Comparison of ENCODE assay signal across 23 cellular contexts in genomic region chr4:6706173-6706572, GRCh38. TPM values are rescaled to one million over a fixed set of nuclear protein-coding genes. Genes with fewer than 3 reads are reported as not detected.
A peak's percentile ranks its signal among the peaks of the same experiment; 100 is the strongest.
DNase-seq lines count a peak whose midpoint lies in the region; ATAC-seq, FAIRE-seq and TF ChIP-seq lines count a peak whose summit lies in the region.
"Had no signal": no experiment of that assay in that cellular context is flagged by ENCODE, and none has a peak within 500 bp of the region (broad histone marks: within the 10 kb centered on the region; RNA-seq: fewer than 3 reads in every experiment).

No MANE protein-coding gene starts in this region.

- TF ChIP-seq EP300 in HepG2 (IDR thresholded peaks at IDR 0.05; ENCODE audit: low read depth in 2 of 2, low read length in 2 of 2), result no peak
- TF ChIP-seq EP300 in HepG2 (CRISPR knock-in tag; IDR thresholded peaks at IDR 0.05; ENCODE audit: borderline replicate concordance), result no peak

- H3K36me3 Mint-ChIP-seq in activated B cell treated with CpG ODN at 0.5 μM for 24 hours (ENCODE audit: low read depth), result peaks cover 61% of the 10 kb centered on the region
- H3K36me3 Mint-ChIP-seq in immature natural killer cell, result peaks cover 13 to 30% (median 21%) of the 10 kb centered on the region in 3 donors
- peaks cover 62% of the 10 kb centered on the region for H3K36me3 Mint-ChIP-seq in stimulated activated effector memory CD8-positive, alpha-beta T cell treated with anti-CD3 and anti-CD28 coated beads, Interleukin-12 subunit alpha, Interleukin-12 subunit beta, amount 100 ng/mL, for 72 hours

- H3K27me3 ChIP-seq in HepG2 (ENCODE audit: control insufficient read depth in 1 of 2, insufficient read depth in 2 of 2, low read length in 2 of 2) (peaks cover 0 to 6% of the 10 kb centered on the region in 2 experiments; a peak in 1 of 5 replicates), right lobe of liver (no peaks in the 10 kb centered on the region)

- no peak for FAIRE-seq in HepG2 (lab: Jason Lieb, UNC)
- FAIRE-seq: TTC549 had no signal

- POLR2A ChIA-PET in HepG2 (lab: Yijun Ruan, JAX), result interaction anchor here (1.5 to 3.8 kb wide), 5 partner anchors 10 to 33 kb away, joined by 4 to 40 read pairs (median 10); partner anchors contain the start of genes BLOC1S4 and S100P
- POLR2A ChIA-PET in activated B cell treated with CpG ODN at 0.5 μM for 24 hours (lab: Charles Lee), result interaction anchor here (1.2 to 2.7 kb wide), 3 partner anchors 31 to 65 kb away, joined by 3 to 10 read pairs (median 4); partner anchors contain the start of gene MRFAP1

- TF ChIP-seq RAD21 in HepG2 (CRISPR knock-in tag; IDR thresholded peaks at IDR 0.05), result no peak

- BruUV-seq in HepG2 (replicated peaks; lab: Mats Ljungman, UMichigan), result no TSS peak

- WGBS in HepG2 (ENCODE audit: low lambda C conversion rate), result 76% methylated on average over 5 of the region's 5 CpGs
- 64% methylated on average over 5 of the region's 5 CpGs for WGBS in right lobe of liver (ENCODE audit: insufficient coverage, low coverage, low lambda C conversion rate, missing lambda C conversion rate)

- H3K4me2 ChIP-seq in HepG2 (ENCODE audit: low read depth, low read length), result peak overlapping the region; percentile 96
- H3K4me2 ChIP-seq: smooth muscle cell had no signal

- H3K27ac ChIP-seq in HepG2 (ENCODE audit: extremely low read length, insufficient read depth, low read length), result no peak overlapping the region
- H3K27ac ChIP-seq in right lobe of liver, result no peak overlapping the region

- H4K20me1 ChIP-seq in HepG2 (ENCODE audit: insufficient read depth, low read length), result peaks cover 12% of the 10 kb centered on the region; the same call in 1 of the 2 replicates

- ATAC-seq in HepG2, result no peak
- ATAC-seq in right lobe of liver, result no peak
- no peak for ATAC-seq in activated B cell treated with CpG ODN at 0.5 μM for 24 hours (ENCODE audit: low read depth)
- no peak for ATAC-seq in stimulated activated effector memory CD8-positive, alpha-beta T cell treated with anti-CD3 and anti-CD28 coated beads, Interleukin-12 subunit alpha, Interleukin-12 subunit beta, amount 100 ng/mL, for 72 hours
- ATAC-seq: left lobe of liver had no signal

- CTCF ChIA-PET in HepG2 (lab: Yijun Ruan, JAX; ENCODE audit: low intra/inter-chr PET ratio, low total read pairs), result no interaction called here
- CTCF ChIA-PET in activated B cell treated with CpG ODN at 0.5 μM for 24 hours (lab: Charles Lee), result no interaction called here

- H3K9me3 Mint-ChIP-seq in activated B cell treated with CpG ODN at 0.5 μM for 24 hours (peaks cover 6% of the 10 kb centered on the region), immature natural killer cell (no peaks in the 10 kb centered on the region)
- no peaks in the 10 kb centered on the region for H3K9me3 Mint-ChIP-seq in stimulated activated effector memory CD8-positive, alpha-beta T cell treated with anti-CD3 and anti-CD28 coated beads, Interleukin-12 subunit alpha, Interleukin-12 subunit beta, amount 100 ng/mL, for 72 hours

- H3K79me2 ChIP-seq in HepG2 (ENCODE audit: insufficient read depth, low read length), result peaks cover 64% of the 10 kb centered on the region

- peaks cover 3 to 8% of the 10 kb centered on the region in 2 experiments; a peak in 4 of 5 replicates for H3K36me3 ChIP-seq in HepG2 (replicated peaks in 1 of 2; ENCODE audit: control insufficient read depth in 1 of 2, insufficient read depth in 2 of 2, low read length in 2 of 2)
- H3K36me3 ChIP-seq in right lobe of liver, result peaks cover 0 to 9% (median 0%) of the 10 kb centered on the region in 4 donors

- no peak overlapping the region for H3K9ac ChIP-seq in HepG2 (ENCODE audit: insufficient read depth, low read depth, low read length)

- H3K27me3 Mint-ChIP-seq in activated B cell treated with CpG ODN at 0.5 μM for 24 hours, result no peaks in the 10 kb centered on the region
- H3K27me3 Mint-ChIP-seq in immature natural killer cell (ENCODE audit: low read depth in 3 of 3), result peaks cover 6 to 9% (median 8%) of the 10 kb centered on the region in 3 donors

- no peak overlapping the region; a peak in 1 of 6 replicates for H3K4me3 ChIP-seq in HepG2 (replicated peaks in 1 of 3; ENCODE audit: insufficient read depth in 1 of 3, low read depth in 2 of 3, low read length in 3 of 3)
- H3K4me3 ChIP-seq in right lobe of liver, result no peak overlapping the region
- H3K4me3 ChIP-seq: smooth muscle cell had no signal

- no peak overlapping the region for H2AFZ ChIP-seq in HepG2 (ENCODE audit: low read length)

- peak overlapping the region; percentile 26 for H3K4me3 Mint-ChIP-seq in activated B cell treated with CpG ODN at 0.5 μM for 24 hours
- peak overlapping the region in 4 of 5 donors; percentile 7 to 55 (median 30) for H3K4me3 Mint-ChIP-seq in immature natural killer cell
- peak overlapping the region; percentile 100 for H3K4me3 Mint-ChIP-seq in stimulated activated effector memory CD8-positive, alpha-beta T cell treated with anti-CD3 and anti-CD28 coated beads, Interleukin-12 subunit alpha, Interleukin-12 subunit beta, amount 100 ng/mL, for 72 hours

- DNase-seq in HepG2 (ENCODE audit: low spot score) (no peak), right lobe of liver (no peak), activated B cell treated with CpG ODN at 0.5 μM for 24 hours (no peak), immature natural killer cell (no peak), NCI-H345 treated with DMSO at 0.1 percent for 48 hours (lab: John Stamatoyannopoulos, UW; ENCODE audit: unreplicated experiment) (no peak), NCI-H2029 (lab: John Stamatoyannopoulos, UW) (no peak), AG20443 (ENCODE audit: low spot score) (no peak)
- DNase-seq in stimulated activated effector memory CD8-positive, alpha-beta T cell treated with anti-CD3 and anti-CD28 coated beads, Interleukin-12 subunit alpha, Interleukin-12 subunit beta, amount 100 ng/mL, for 72 hours (ENCODE audit: low spot score in 2 of 2), result no peak
- DNase-seq: activated naive CD4-positive, alpha-beta T cell treated with Interleukin-2 at 50 U/mL for 16 hours; DMS53; foreskin fibroblast; GF-D8; H7; NCI-H187; NCI-H226; NCI-H82; SHP77; stimulated activated CD4-positive, alpha-beta T cell treated with anti-CD3 and anti-CD28 coated beads, Interleukin-2, amount 100 ng/mL, for 48 hours; stimulated activated naive CD4-positive, alpha-beta T cell; SW 1271 had no signal

- 0 out of 2 replicates have a peak, but pooled peaks cover 4% of the 10 kb centered on the region for H3K9me3 ChIP-seq in HepG2 (ENCODE audit: low read length)
- H3K9me3 ChIP-seq in right lobe of liver, result no peaks in the 10 kb centered on the region

- in situ Hi-C loops in HepG2 (cut with HindIII; ENCODE audit: extremely low pct_ligation_motif_present, low pct_unique_long_range_greater_than_20kb), result no loop called here

- no peak for TF ChIP-seq POLR2A in HepG2 (IDR thresholded peaks at IDR 0.05; ENCODE audit: insufficient read depth in 1 of 2, low read depth in 2 of 2, low read length in 2 of 2)
- TF ChIP-seq POLR2A in right lobe of liver (IDR thresholded peaks at IDR 0.05), result no peak

- H3K27ac Mint-ChIP-seq in activated B cell treated with CpG ODN at 0.5 μM for 24 hours, result no peak overlapping the region
- peak overlapping the region; percentile 11 to 84 (median 58) for H3K27ac Mint-ChIP-seq in immature natural killer cell
- H3K27ac Mint-ChIP-seq in stimulated activated effector memory CD8-positive, alpha-beta T cell treated with anti-CD3 and anti-CD28 coated beads, Interleukin-12 subunit alpha, Interleukin-12 subunit beta, amount 100 ng/mL, for 72 hours, result peak overlapping the region; percentile 99

- peaks cover 61% of the 10 kb centered on the region for H3K4me1 ChIP-seq in HepG2 (ENCODE audit: insufficient read depth, low read length)
- peaks cover 0 to 49% (median 19%) of the 10 kb centered on the region in 4 donors for H3K4me1 ChIP-seq in right lobe of liver

- TF ChIP-seq CTCF in HepG2 (CRISPR knock-in tag; IDR thresholded peaks at IDR 0.05) (no peak), right lobe of liver (IDR thresholded peaks at IDR 0.05) (no peak), activated B cell treated with CpG ODN at 0.5 μM for 24 hours (IDR thresholded peaks at IDR 0.05) (no peak)

- H3K4me1 Mint-ChIP-seq in activated B cell treated with CpG ODN at 0.5 μM for 24 hours (peaks cover 63% of the 10 kb centered on the region), immature natural killer cell (peaks cover 68 to 84% of the 10 kb centered on the region in 2 donors)
- peaks cover 77% of the 10 kb centered on the region for H3K4me1 Mint-ChIP-seq in stimulated activated effector memory CD8-positive, alpha-beta T cell treated with anti-CD3 and anti-CD28 coated beads, Interleukin-12 subunit alpha, Interleukin-12 subunit beta, amount 100 ng/mL, for 72 hours

- intact Hi-C loops in HepG2 (cut with micrococcal nuclease; ENCODE audit: unreplicated experiment), result no loop called here
- intact Hi-C loops in right lobe of liver (cut with DNase I), result no loop called here
- intact Hi-C loops in activated B cell treated with CpG ODN at 0.5 μM for 24 hours (cut with micrococcal nuclease), result no loop called here

RNA-seq across cellular contexts. Expression of gene MRFAP1L1, which starts 3.5 kb away (rescaled TPM):
- total RNA-seq in HepG2 (2016; rRNA removed; fragmentation: Illumina TruSeq; extraction: Trizol) (76.6 and 124 TPM in 2 replicates), right lobe of liver (10 to 100 TPM; 18.9 to 30.7 (median 28.4) TPM), activated B cell treated with CpG ODN at 0.5 μM for 24 hours (39.1 and 39.5 TPM in 2 replicates)
- total RNA-seq in HepG2 (2016; cell fraction: cytosol; rRNA removed; fragmentation: Illumina TruSeq; extraction: Trizol; ENCODE audit: low read depth), result 12.0 and 14.9 TPM in 2 replicates
- 82.6 and 130 TPM in 2 replicates for total RNA-seq in HepG2 (2016; cell fraction: insoluble cytoplasmic fraction; rRNA removed; fragmentation: Illumina TruSeq; extraction: Trizol)
- 36.1 and 39.2 TPM in 2 replicates for total RNA-seq in HepG2 (2016; cell fraction: membrane; rRNA removed; fragmentation: Illumina TruSeq; extraction: Trizol)
- 35.4 and 41.2 TPM in 2 replicates for total RNA-seq in HepG2 (2016; cell fraction: nucleus; rRNA removed; fragmentation: Illumina TruSeq; extraction: Trizol)
- polyA plus RNA-seq in HepG2 (2011; rRNA removed) (39.9 and 44.8 TPM in 2 replicates), immature natural killer cell (100 to 1,000 TPM in 2 of 3 donors, 10 to 100 TPM in 1; 81.3 to 159 (median 139) TPM)
- 29.0 and 43.5 TPM in 2 replicates for polyA plus RNA-seq in HepG2 (2011; cell fraction: cytosol; rRNA removed)
- 12.5 and 20.0 TPM in 2 replicates for polyA plus RNA-seq in HepG2 (2011; cell fraction: nucleus; rRNA removed)
- polyA plus RNA-seq in HepG2 (2012), result 55.6 and 62.7 TPM in 2 replicates
- polyA plus RNA-seq in HepG2 (2016; cell fraction: cytosol; fragmentation: Illumina TruSeq; extraction: Trizol; ENCODE audit: low read depth), result 6.5 and 6.6 TPM in 2 replicates
- polyA plus RNA-seq in HepG2 (2016; cell fraction: insoluble cytoplasmic fraction; fragmentation: Illumina TruSeq; extraction: Trizol; ENCODE audit: low read depth), result 143 and 162 TPM in 2 replicates
- 21.2 and 21.7 TPM in 2 replicates for polyA plus RNA-seq in HepG2 (2016; cell fraction: membrane; fragmentation: Illumina TruSeq; extraction: Trizol; ENCODE audit: low read depth)
- 60.2 and 60.7 TPM in 2 replicates for polyA plus RNA-seq in HepG2 (2016; cell fraction: nucleus; fragmentation: Illumina TruSeq; extraction: Trizol; ENCODE audit: insufficient read depth, low read depth)
- 10.4 and 12.8 TPM in 2 replicates for polyA minus RNA-seq in HepG2 (2011; rRNA and poly(A)+ RNA removed; ENCODE audit: low replicate concordance)
- 13.6 and 15.5 TPM in 2 replicates for polyA minus RNA-seq in HepG2 (2011; cell fraction: cytosol; rRNA and poly(A)+ RNA removed)
- 16.1 and 16.2 TPM in 2 replicates for polyA minus RNA-seq in HepG2 (2011; cell fraction: nucleus; rRNA and poly(A)+ RNA removed)

RNA-seq across cellular contexts. Expression of gene BLOC1S4, which starts 9.8 kb away (rescaled TPM):
- total RNA-seq in HepG2 (2016; rRNA removed; fragmentation: Illumina TruSeq; extraction: Trizol), result 18.7 and 20.9 TPM in 2 replicates
- 4.7 and 6.1 TPM in 2 replicates for total RNA-seq in HepG2 (2016; cell fraction: cytosol; rRNA removed; fragmentation: Illumina TruSeq; extraction: Trizol; ENCODE audit: low read depth)
- 19.1 and 20.1 TPM in 2 replicates for total RNA-seq in HepG2 (2016; cell fraction: insoluble cytoplasmic fraction; rRNA removed; fragmentation: Illumina TruSeq; extraction: Trizol)
- 11.7 and 12.0 TPM in 2 replicates for total RNA-seq in HepG2 (2016; cell fraction: membrane; rRNA removed; fragmentation: Illumina TruSeq; extraction: Trizol)
- total RNA-seq in HepG2 (2016; cell fraction: nucleus; rRNA removed; fragmentation: Illumina TruSeq; extraction: Trizol), result 7.6 and 7.9 TPM in 2 replicates
- polyA plus RNA-seq in HepG2 (2011; rRNA removed), result 15.5 and 17.6 TPM in 2 replicates
- 19.4 and 26.2 TPM in 2 replicates for polyA plus RNA-seq in HepG2 (2011; cell fraction: cytosol; rRNA removed)
- 9.3 and 10.5 TPM in 2 replicates for polyA plus RNA-seq in HepG2 (2011; cell fraction: nucleus; rRNA removed)
- polyA plus RNA-seq in HepG2 (2012), result 10.5 and 11.1 TPM in 2 replicates
- 3.6 and 4.1 TPM in 2 replicates for polyA plus RNA-seq in HepG2 (2016; cell fraction: cytosol; fragmentation: Illumina TruSeq; extraction: Trizol; ENCODE audit: low read depth)
- polyA plus RNA-seq in HepG2 (2016; cell fraction: insoluble cytoplasmic fraction; fragmentation: Illumina TruSeq; extraction: Trizol; ENCODE audit: low read depth), result 22.2 and 23.4 TPM in 2 replicates
- 7.5 and 8.0 TPM in 2 replicates for polyA plus RNA-seq in HepG2 (2016; cell fraction: membrane; fragmentation: Illumina TruSeq; extraction: Trizol; ENCODE audit: low read depth)
- polyA plus RNA-seq in HepG2 (2016; cell fraction: nucleus; fragmentation: Illumina TruSeq; extraction: Trizol; ENCODE audit: insufficient read depth, low read depth), result 10.3 and 14.0 TPM in 2 replicates
- 5.1 and 16.2 TPM in 2 replicates for polyA minus RNA-seq in HepG2 (2011; rRNA and poly(A)+ RNA removed; ENCODE audit: low replicate concordance)
- polyA minus RNA-seq in HepG2 (2011; cell fraction: cytosol; rRNA and poly(A)+ RNA removed), result 9.3 and 9.9 TPM in 2 replicates
- polyA minus RNA-seq in HepG2 (2011; cell fraction: nucleus; rRNA and poly(A)+ RNA removed), result 5.5 and 7.0 TPM in 2 replicates
- 1 to 10 TPM; 3.0 to 9.9 (median 6.6) TPM for total RNA-seq in right lobe of liver
- 19.8 and 20.3 TPM in 2 replicates for total RNA-seq in activated B cell treated with CpG ODN at 0.5 μM for 24 hours
- 10 to 100 TPM; 53.5 to 65.8 (median 54.2) TPM for polyA plus RNA-seq in immature natural killer cell

RNA-seq across cellular contexts. Expression of gene S100P, which starts 12.5 kb away (rescaled TPM):
- total RNA-seq in HepG2 (2016; rRNA removed; fragmentation: Illumina TruSeq; extraction: Trizol) (278 and 348 TPM in 2 replicates), right lobe of liver (1 to 10 TPM in 4 of 6 experiments, under 1 TPM in 2; 0.59 to 6.3 (median 2.7) TPM), activated B cell treated with CpG ODN at 0.5 μM for 24 hours (not detected in 2 replicates)
- 36.9 and 39.1 TPM in 2 replicates for total RNA-seq in HepG2 (2016; cell fraction: cytosol; rRNA removed; fragmentation: Illumina TruSeq; extraction: Trizol; ENCODE audit: low read depth)
- 251 and 366 TPM in 2 replicates for total RNA-seq in HepG2 (2016; cell fraction: insoluble cytoplasmic fraction; rRNA removed; fragmentation: Illumina TruSeq; extraction: Trizol)
- 71.8 and 83.2 TPM in 2 replicates for total RNA-seq in HepG2 (2016; cell fraction: membrane; rRNA removed; fragmentation: Illumina TruSeq; extraction: Trizol)
- total RNA-seq in HepG2 (2016; cell fraction: nucleus; rRNA removed; fragmentation: Illumina TruSeq; extraction: Trizol), result 84.8 and 90.9 TPM in 2 replicates
- polyA plus RNA-seq in HepG2 (2011; rRNA removed) (1,649 and 1,898 TPM in 2 replicates), immature natural killer cell (1 to 10 TPM in 1 of 3 donors, not detected in 2; 1.5 TPM)
- polyA plus RNA-seq in HepG2 (2011; cell fraction: cytosol; rRNA removed), result 422 and 472 TPM in 2 replicates
- polyA plus RNA-seq in HepG2 (2011; cell fraction: nucleus; rRNA removed), result 82.9 and 122 TPM in 2 replicates
- polyA plus RNA-seq in HepG2 (2012), result 700 and 2,334 TPM in 2 replicates
- polyA plus RNA-seq in HepG2 (2016; cell fraction: cytosol; fragmentation: Illumina TruSeq; extraction: Trizol; ENCODE audit: low read depth), result 30.5 and 35.0 TPM in 2 replicates
- 150 and 168 TPM in 2 replicates for polyA plus RNA-seq in HepG2 (2016; cell fraction: insoluble cytoplasmic fraction; fragmentation: Illumina TruSeq; extraction: Trizol; ENCODE audit: low read depth)
- 38.8 and 42.8 TPM in 2 replicates for polyA plus RNA-seq in HepG2 (2016; cell fraction: membrane; fragmentation: Illumina TruSeq; extraction: Trizol; ENCODE audit: low read depth)
- 79.1 and 81.3 TPM in 2 replicates for polyA plus RNA-seq in HepG2 (2016; cell fraction: nucleus; fragmentation: Illumina TruSeq; extraction: Trizol; ENCODE audit: insufficient read depth, low read depth)
- polyA minus RNA-seq in HepG2 (2011; rRNA and poly(A)+ RNA removed; ENCODE audit: low replicate concordance), result 151 and 198 TPM in 2 replicates
- 87.0 and 146 TPM in 2 replicates for polyA minus RNA-seq in HepG2 (2011; cell fraction: cytosol; rRNA and poly(A)+ RNA removed)
- polyA minus RNA-seq in HepG2 (2011; cell fraction: nucleus; rRNA and poly(A)+ RNA removed), result 37.3 and 51.0 TPM in 2 replicates
- total RNA-seq: H7 had no signal

Comparison
In these comparisons a context has a peak if more than half of its experiments do, and no peak if none do; other contexts are left out.
1. RNA of gene S100P, which starts 12.5 kb away (total RNA-seq): 36.9 to 366 TPM in HepG2; 0.59 to 6.3 TPM in right lobe of liver and not detected in activated B cell treated with CpG ODN at 0.5 μM for 24 hours; every median in the first group is over 4 times any median in the second.
2. H3K4me3 Mint-ChIP-seq: peak in every context shown above with its lines; median percentile 100 in stimulated activated effector memory CD8-positive, alpha-beta T cell treated with anti-CD3 and anti-CD28 coated beads, Interleukin-12 subunit alpha, Interleukin-12 subunit beta, amount 100 ng/mL, for 72 hours; 30 in immature natural killer cell; 26 in activated B cell treated with CpG ODN at 0.5 μM for 24 hours.